ENCODE assay signal across 8 cellular contexts in genomic region chr11:90476442-90477007, GRCh38.
DNase-seq lines count a peak whose midpoint lies in the region; ATAC-seq and TF ChIP-seq lines count a peak whose summit lies in the region.

No MANE protein-coding gene starts in this region.

- no peaks in the 10 kb centered on the region for H3K27me3 Mint-ChIP-seq in activated naive CD8-positive, alpha-beta T cell treated with anti-CD3 and anti-CD28 coated beads, Interleukin-2, amount 50 U/mL, for 24 hours
- no peaks in the 10 kb centered on the region for H3K27me3 Mint-ChIP-seq in activated naive CD8-positive, alpha-beta T cell treated with anti-CD3 and anti-CD28 coated beads for 36 hours
- H3K27me3 Mint-ChIP-seq in endodermal cell (ENCODE audit: insufficient read depth) = no peaks in the 10 kb centered on the region

- H3K4me3 ChIP-seq in OCI-LY3 (ENCODE audit: low read length) (no peak overlapping the region), endodermal cell (ENCODE audit: low read length) (no peak overlapping the region), trophoblast cell (ENCODE audit: low read depth, low read length) (no peak overlapping the region)

- no peak overlapping the region for H4K12ac ChIP-seq in trophoblast cell (ENCODE audit: low read depth, low read length)

- 0 to 56% methylated on average over 1 to 2 of the region's 2 CpGs for WGBS in endodermal cell (ENCODE audit: insufficient coverage in 1 of 2, insufficient read length in 1 of 2), 2 experiments
- WGBS in trophoblast cell (ENCODE audit: extremely low coverage, insufficient coverage, insufficient read length) = no CpG with 5 or more reads among the region's 2 CpGs

- no peak overlapping the region for H3K14ac ChIP-seq in trophoblast cell (ENCODE audit: low read length)

- no peaks in the 10 kb centered on the region for H3K36me3 Mint-ChIP-seq in activated naive CD8-positive, alpha-beta T cell treated with anti-CD3 and anti-CD28 coated beads, Interleukin-2, amount 50 U/mL, for 24 hours (ENCODE audit: low read depth)
- no peaks in the 10 kb centered on the region for H3K36me3 Mint-ChIP-seq in activated naive CD8-positive, alpha-beta T cell treated with anti-CD3 and anti-CD28 coated beads for 36 hours
- H3K36me3 Mint-ChIP-seq in endodermal cell (ENCODE audit: low read depth) = peaks cover 2% of the 10 kb centered on the region

- H3K27ac ChIP-seq in OCI-LY3 (ENCODE audit: low read length) = no peak overlapping the region
- H3K27ac ChIP-seq in endodermal cell (ENCODE audit: low read depth, low read length) = no peak overlapping the region
- no peak overlapping the region for H3K27ac ChIP-seq in trophoblast cell (ENCODE audit: low read depth, low read length)

- H3K79me2 ChIP-seq in OCI-LY3 (ENCODE audit: low read length) = no peaks in the 10 kb centered on the region
- no peaks in the 10 kb centered on the region for H3K79me2 ChIP-seq in trophoblast cell (ENCODE audit: control insufficient read depth, insufficient read depth, low read length, poor library complexity)

- no peak overlapping the region for H3K4me3 Mint-ChIP-seq in activated naive CD8-positive, alpha-beta T cell treated with anti-CD3 and anti-CD28 coated beads, Interleukin-2, amount 50 U/mL, for 24 hours
- no peak overlapping the region for H3K4me3 Mint-ChIP-seq in activated naive CD8-positive, alpha-beta T cell treated with anti-CD3 and anti-CD28 coated beads for 36 hours
- no peak overlapping the region for H3K4me3 Mint-ChIP-seq in endodermal cell

- no peak overlapping the region for H3K27ac Mint-ChIP-seq in activated naive CD8-positive, alpha-beta T cell treated with anti-CD3 and anti-CD28 coated beads, Interleukin-2, amount 50 U/mL, for 24 hours
- no peak overlapping the region for H3K27ac Mint-ChIP-seq in activated naive CD8-positive, alpha-beta T cell treated with anti-CD3 and anti-CD28 coated beads for 36 hours
- H3K27ac Mint-ChIP-seq in endodermal cell = no peak overlapping the region

- ATAC-seq in activated naive CD8-positive, alpha-beta T cell treated with anti-CD3 and anti-CD28 coated beads, Interleukin-2, amount 50 U/mL, for 24 hours = no peak
- ATAC-seq in HG03135 (IDR thresholded peaks at IDR 0.05; ENCODE audit: unreplicated experiment) (peak; percentile 74), GM21447 (IDR thresholded peaks at IDR 0.05; ENCODE audit: unreplicated experiment) (no peak)

- H3K9me3 ChIP-seq in OCI-LY3 (ENCODE audit: insufficient read depth, low read length) (no peaks in the 10 kb centered on the region), endodermal cell (ENCODE audit: control insufficient read depth, low read length) (no peaks in the 10 kb centered on the region), trophoblast cell (ENCODE audit: insufficient read depth, low read depth, low read length) (no peaks in the 10 kb centered on the region)

- no peak overlapping the region for H3K4ac ChIP-seq in trophoblast cell (ENCODE audit: low read depth, low read length)

- no peak overlapping the region for H3K23ac ChIP-seq in trophoblast cell (ENCODE audit: low read length)

- no peak overlapping the region for H3K4me2 ChIP-seq in OCI-LY3 (ENCODE audit: low read length)
- no peak overlapping the region for H3K4me2 ChIP-seq in trophoblast cell (ENCODE audit: low read length)

- H3K27me3 ChIP-seq in OCI-LY3 (ENCODE audit: low read depth, low read length) (no peaks in the 10 kb centered on the region), endodermal cell (ENCODE audit: control insufficient read depth, insufficient read depth, low read length, poor library complexity, severe bottlenecking) (no peaks in the 10 kb centered on the region), trophoblast cell (ENCODE audit: insufficient read depth, low read length) (no peaks in the 10 kb centered on the region)

- H4K8ac ChIP-seq in trophoblast cell (ENCODE audit: low read depth, low read length) = no peak overlapping the region

- H3K9me3 Mint-ChIP-seq in activated naive CD8-positive, alpha-beta T cell treated with anti-CD3 and anti-CD28 coated beads, Interleukin-2, amount 50 U/mL, for 24 hours = no peaks in the 10 kb centered on the region
- peaks cover 2% of the 10 kb centered on the region for H3K9me3 Mint-ChIP-seq in activated naive CD8-positive, alpha-beta T cell treated with anti-CD3 and anti-CD28 coated beads for 36 hours
- H3K9me3 Mint-ChIP-seq in endodermal cell = peaks cover 5% of the 10 kb centered on the region

- no peaks in the 10 kb centered on the region for H4K20me1 ChIP-seq in OCI-LY3 (ENCODE audit: insufficient read depth, low read length)

- H2AFZ ChIP-seq in OCI-LY3 (ENCODE audit: low read depth, low read length) (no peak overlapping the region), trophoblast cell (ENCODE audit: insufficient read depth, low read length, poor library complexity) (no peak overlapping the region)

- H3K79me1 ChIP-seq in trophoblast cell (ENCODE audit: low read length) = no peaks in the 10 kb centered on the region

- no peak overlapping the region for H4K91ac ChIP-seq in trophoblast cell (ENCODE audit: low read depth, low read length)

- H3K9ac ChIP-seq in OCI-LY3 (ENCODE audit: low read length) (no peak overlapping the region), endodermal cell (ENCODE audit: extremely low read depth, low read length, poor library complexity, severe bottlenecking) (no peak overlapping the region), trophoblast cell (ENCODE audit: low read length) (no peak overlapping the region)

- TF ChIP-seq CTCF in OCI-LY3 (IDR thresholded peaks at IDR 0.05; ENCODE audit: low read depth, low read length) (peak; percentile 92), endodermal cell (conservative IDR thresholded peaks at IDR 0.05) (peak; percentile 83)

- H2BK120ac ChIP-seq in trophoblast cell (ENCODE audit: insufficient read depth, low read length, poor library complexity) = no peak overlapping the region

- peaks cover 3% of the 10 kb centered on the region; the same call in 1 of the 2 replicates for H3K4me1 ChIP-seq in OCI-LY3 (ENCODE audit: low read length)
- no peaks in the 10 kb centered on the region for H3K4me1 ChIP-seq in endodermal cell (ENCODE audit: control insufficient read depth, insufficient read depth, low read length)
- H3K4me1 ChIP-seq in trophoblast cell (ENCODE audit: control insufficient read depth in 1 of 2, insufficient read depth in 2 of 2, low read length in 2 of 2) = no peaks in the 10 kb centered on the region

- H3K4me1 Mint-ChIP-seq in activated naive CD8-positive, alpha-beta T cell treated with anti-CD3 and anti-CD28 coated beads, Interleukin-2, amount 50 U/mL, for 24 hours = no peaks in the 10 kb centered on the region
- H3K4me1 Mint-ChIP-seq in activated naive CD8-positive, alpha-beta T cell treated with anti-CD3 and anti-CD28 coated beads for 36 hours = no peaks in the 10 kb centered on the region
- peaks cover 3% of the 10 kb centered on the region for H3K4me1 Mint-ChIP-seq in endodermal cell

- no peak overlapping the region for H2AK5ac ChIP-seq in trophoblast cell (ENCODE audit: low read length)

- no peak overlapping the region for H3K18ac ChIP-seq in trophoblast cell (ENCODE audit: low read length)

- no peak overlapping the region for H2BK12ac ChIP-seq in trophoblast cell (ENCODE audit: low read length)

- no peak overlapping the region for H2BK5ac ChIP-seq in trophoblast cell (ENCODE audit: low read depth, low read length, poor library complexity)

- DNase-seq in activated naive CD8-positive, alpha-beta T cell treated with anti-CD3 and anti-CD28 coated beads, Interleukin-2, amount 50 U/mL, for 24 hours = peak; percentile 4
- DNase-seq in activated naive CD8-positive, alpha-beta T cell treated with anti-CD3 and anti-CD28 coated beads for 36 hours = no peak
- DNase-seq in endodermal cell = peak; percentile 77
- DNase-seq in trophoblast cell = peak; percentile 27 to 72
- DNase-seq in mesenteric fat pad (ENCODE audit: low spot score) = no peak

- H3K36me3 ChIP-seq in OCI-LY3 (replicated peaks; ENCODE audit: low read depth, low read length) = no peaks in the 10 kb centered on the region
- H3K36me3 ChIP-seq in endodermal cell (ENCODE audit: control insufficient read depth, insufficient read depth, low read length) = no peaks in the 10 kb centered on the region
- H3K36me3 ChIP-seq in trophoblast cell (ENCODE audit: control insufficient read depth in 1 of 2, insufficient read depth in 2 of 2, low read length in 2 of 2) = no peaks in the 10 kb centered on the region

Comparison
In these comparisons a context has a peak if more than half of its experiments do, and no peak if none do; other contexts are left out.
1. DNase-seq: peak in activated naive CD8-positive, alpha-beta T cell treated with anti-CD3 and anti-CD28 coated beads, Interleukin-2, amount 50 U/mL, for 24 hours (single experiment), endodermal cell (single experiment) and trophoblast cell (2 of 2); none in activated naive CD8-positive, alpha-beta T cell treated with anti-CD3 and anti-CD28 coated beads for 36 hours (single experiment) and mesenteric fat pad (single experiment).